ENCODE assay signal across 24 cellular contexts in the genomic region with DNA sequence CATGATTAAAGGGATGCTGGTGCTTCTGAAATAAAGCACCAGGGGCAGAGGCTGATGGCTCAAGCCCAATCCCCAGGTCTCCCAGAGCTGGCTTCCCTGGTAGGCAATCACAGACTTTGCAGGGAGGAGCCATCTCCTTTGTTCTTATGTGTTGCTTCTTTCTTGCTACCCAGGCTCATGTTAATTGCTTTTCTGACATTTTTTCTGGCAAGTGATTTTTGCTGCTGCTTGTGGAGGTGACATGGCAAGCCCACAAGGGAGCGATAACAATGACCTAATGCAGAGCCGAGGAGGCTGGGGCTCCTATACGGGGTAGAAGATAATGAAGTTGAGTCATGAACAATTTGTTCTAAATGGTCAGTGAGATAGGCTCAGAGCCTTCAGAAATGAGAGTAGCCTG. TPM values are rescaled to one million over a fixed set of nuclear protein-coding genes. Genes with fewer than 3 reads are reported as not detected.
DNase-seq lines count a peak whose midpoint lies in the region; ATAC-seq, FAIRE-seq and TF ChIP-seq lines count a peak whose summit lies in the region.
"Had no signal": no experiment of that assay in that cellular context is flagged by ENCODE, and none has a peak within 500 bp of the region (broad histone marks: within the 10 kb centered on the region; RNA-seq: fewer than 3 reads in every experiment).

No MANE protein-coding gene starts in this region.

- no peak overlapping the region; a peak in 1 of 4 replicates for H3K4me2 ChIP-seq in H1 (ENCODE audit: insufficient read depth in 1 of 2, low read depth in 2 of 2, low read length in 2 of 2)
- H3K4me2 ChIP-seq in mesenchymal stem cell (ENCODE audit: low read length, poor library complexity, severe bottlenecking) = no peak overlapping the region

- H3K36me3 ChIP-seq in H1 (ENCODE audit: control insufficient read depth in 2 of 4, insufficient read depth in 4 of 4, low read length in 3 of 4) (no peaks in the 10 kb centered on the region), mesenchymal stem cell (ENCODE audit: control insufficient read depth in 1 of 2, insufficient read depth in 2 of 2, low read depth in 1 of 2, low read length in 2 of 2) (no peaks in the 10 kb centered on the region)
- H3K36me3 ChIP-seq: cardiac muscle cell, right atrium auricular region, tibial artery had no signal

- WGBS in H1 (ENCODE audit: extremely low coverage in 1 of 2, insufficient coverage in 1 of 2, insufficient read length in 1 of 2, insufficient replicate concordance in 2 of 2, low coverage in 1 of 2, low lambda C conversion rate in 2 of 2, missing lambda C conversion rate in 1 of 2), 2 experiments = 91% methylated on average over 3 of the region's 3 CpGs; no CpG with 5 or more reads in 1 of the 2 experiments
- 40% methylated on average over 3 of the region's 3 CpGs for WGBS in mesenchymal stem cell

- no peak overlapping the region for H3K18ac ChIP-seq in H1 (ENCODE audit: extremely low read depth, low read length)
- peak overlapping the region in 1 of 2 experiments; percentile 18 for H3K18ac ChIP-seq in mesenchymal stem cell (ENCODE audit: low read depth in 1 of 2, low read length in 2 of 2)

- H3K14ac ChIP-seq in H1 (ENCODE audit: insufficient read length) (no peak overlapping the region), mesenchymal stem cell (ENCODE audit: low read length in 2 of 2) (no peak overlapping the region)

- TF ChIP-seq EP300 in H1 (IDR thresholded peaks at IDR 0.05; ENCODE audit: borderline replicate concordance in 1 of 2, low read depth in 2 of 2, low read length in 2 of 2) = no peak

- H3K4me3 ChIP-seq in H1 (ENCODE audit: extremely low read depth in 1 of 4, insufficient read depth in 2 of 4, low read depth in 3 of 4, low read length in 4 of 4) (no peak overlapping the region), mesenchymal stem cell (ENCODE audit: insufficient read depth in 1 of 2, low read depth in 1 of 2, low read length in 2 of 2) (no peak overlapping the region)
- H3K4me3 ChIP-seq: cardiac muscle cell, mucosa of descending colon, right atrium auricular region, tibial artery had no signal

- no peak overlapping the region for H4K5ac ChIP-seq in H1 (ENCODE audit: insufficient read length, low read depth, low read length)

- no peak overlapping the region for H4K8ac ChIP-seq in H1 (ENCODE audit: extremely low read depth, insufficient read depth, low read length)
- H4K8ac ChIP-seq in mesenchymal stem cell (ENCODE audit: low read length) = no peak overlapping the region

- H3K4ac ChIP-seq in H1 (replicated peaks; ENCODE audit: insufficient read length, low read depth, low read length) (no peak overlapping the region), mesenchymal stem cell (ENCODE audit: low read depth in 1 of 2, low read length in 2 of 2) (peak overlapping the region in 1 of 2 experiments; percentile 24)

- H3K9me3 ChIP-seq in T-helper 17 cell (ENCODE audit: control insufficient read depth, low read length, poor library complexity, severe bottlenecking) (no peaks in the 10 kb centered on the region), H1 (ENCODE audit: insufficient read depth in 2 of 2, low read depth in 1 of 2, low read length in 1 of 2) (no peaks in the 10 kb centered on the region), mesenchymal stem cell (ENCODE audit: control insufficient read depth, low read length) (no peaks in the 10 kb centered on the region)
- H3K9me3 ChIP-seq: mucosa of descending colon, right atrium auricular region, tibial artery had no signal

- no peak overlapping the region for H2BK120ac ChIP-seq in H1 (replicated peaks; ENCODE audit: low read depth, low read length)
- no peak overlapping the region for H2BK120ac ChIP-seq in mesenchymal stem cell (ENCODE audit: low read depth, low read length)

- in situ Hi-C loops in GM13977 (cut with MboI; ENCODE audit: low pct_unique_long_range_greater_than_20kb, low sequenced_read_pairs, unreplicated experiment) = loop anchor here (10.0 to 25.0 kb wide), 2 partner anchors 299 to 1001 kb away; no protein-coding TSS in a partner anchor

- H2AK5ac ChIP-seq in H1 (ENCODE audit: low read depth, low read length) (no peak overlapping the region), mesenchymal stem cell (ENCODE audit: low read length, severe bottlenecking) (no peak overlapping the region)

- H3K56ac ChIP-seq in H1 (replicated peaks; ENCODE audit: insufficient read length, low read depth, low read length) = no peak overlapping the region

- H4K91ac ChIP-seq in H1 (replicated peaks; ENCODE audit: insufficient read length, low read length) (no peak overlapping the region), mesenchymal stem cell (ENCODE audit: low read length) (no peak overlapping the region)

- H3K9ac ChIP-seq in H1 (replicated peaks in 1 of 4; ENCODE audit: extremely low read depth in 1 of 4, low read depth in 3 of 4, low read length in 3 of 4) (no peak overlapping the region), mesenchymal stem cell (ENCODE audit: low read length) (no peak overlapping the region)

- no peak for ATAC-seq in T-helper 17 cell
- ATAC-seq: mucosa of descending colon; stimulated activated memory B cell treated with anti-CD40 and anti-IgM and Interleukin-4, amounts not matched to agents 10 μg/mL and 1 μg/mL and 100 μg/mL, for 72 hours had no signal

- H3K27me3 ChIP-seq in H1 (replicated peaks in 1 of 4; ENCODE audit: control insufficient read depth in 3 of 4, extremely low read depth in 1 of 4, insufficient read depth in 3 of 4, low read length in 3 of 4) = peaks cover 0 to 7% (median 1%) of the 10 kb centered on the region in 4 experiments; a peak in 4 of 7 replicates
- H3K27me3 ChIP-seq in mesenchymal stem cell (ENCODE audit: control insufficient read depth in 1 of 2, insufficient read depth in 1 of 2, low read length in 2 of 2) = peaks cover 0 to 37% of the 10 kb centered on the region in 2 experiments
- H3K27me3 ChIP-seq: right atrium auricular region, tibial artery had no signal

- POLR2A ChIA-PET in H1 (lab: Charles Lee; ENCODE audit: partially characterized antibody) = interaction anchor here (1.6 kb wide), 1 partner anchor 59 kb away, joined by 3 read pairs; no protein-coding TSS in a partner anchor

- CTCF ChIA-PET in H1 (lab: Charles Lee; ENCODE audit: partially characterized antibody) = interaction anchor here (0.8 to 14.7 kb wide), 11 partner anchors 9 to 1004 kb away, joined by 3 to 257 read pairs (median 5); no protein-coding TSS in a partner anchor

- H2BK15ac ChIP-seq in H1 (ENCODE audit: low read length) = no peak overlapping the region
- no peak overlapping the region for H2BK15ac ChIP-seq in mesenchymal stem cell (ENCODE audit: low read depth, poor library complexity, severe bottlenecking)

- H2BK12ac ChIP-seq in H1 (ENCODE audit: low read depth, low read length) (no peak overlapping the region), mesenchymal stem cell (ENCODE audit: low read length in 2 of 2) (peak overlapping the region in 1 of 2 experiments; percentile 45)

- H3K27me3 Mint-ChIP-seq in T-helper 17 cell = peaks cover 7% of the 10 kb centered on the region
- H3K27me3 Mint-ChIP-seq: activated B cell treated with CpG ODN at 0.5 μM for 24 hours; CD4-positive, alpha-beta memory T cell had no signal

- no peak for FAIRE-seq in H1 (lab: Jason Lieb, UNC)

- H2BK20ac ChIP-seq in H1 (ENCODE audit: low read length) = no peak overlapping the region

- H2AFZ ChIP-seq in H1 (ENCODE audit: low read length) (peak overlapping the region; percentile 19; the same call in 1 of the 2 replicates), mesenchymal stem cell (ENCODE audit: low read depth, low read length) (peak overlapping the region; percentile 10)

- peaks cover 14% of the 10 kb centered on the region for H3K4me1 Mint-ChIP-seq in T-helper 17 cell

- no peaks in the 10 kb centered on the region for H3K79me2 ChIP-seq in H1 (ENCODE audit: control insufficient read depth in 1 of 2, insufficient read depth in 2 of 2, low read length in 2 of 2)

- H3K27ac ChIP-seq in H1 (ENCODE audit: low read depth, low read length) = no peak overlapping the region
- no peak overlapping the region for H3K27ac ChIP-seq in mesenchymal stem cell (ENCODE audit: low read length, poor library complexity, severe bottlenecking)
- H3K27ac ChIP-seq: cardiac muscle cell, right atrium auricular region, tibial artery had no signal

- peaks cover 0 to 5% (median 2%) of the 10 kb centered on the region in 4 experiments; a peak in 3 of 7 replicates for H3K4me1 ChIP-seq in H1 (replicated peaks in 1 of 4; ENCODE audit: control insufficient read depth in 3 of 4, insufficient read depth in 4 of 4, low read length in 3 of 4)
- H3K4me1 ChIP-seq in mesenchymal stem cell (ENCODE audit: control insufficient read depth, insufficient read depth, low read depth, low read length) = peaks cover 3% of the 10 kb centered on the region

- H3K4me3 Mint-ChIP-seq in T-helper 17 cell = no peak overlapping the region
- H3K4me3 Mint-ChIP-seq: activated B cell treated with CpG ODN at 0.5 μM for 24 hours; activated naive CD8-positive, alpha-beta T cell treated with anti-CD3 and anti-CD28 coated beads, Interleukin-2, amount 10 ng/mL, durations not matched to agents 7 days and 5 days; activated T-helper 1 cell treated with anti-CD3 and anti-CD28 coated beads, Interleukin-12 subunit alpha, Interleukin-12 subunit beta, Interleukin-2, Interleukin-4 antibody, amounts not matched to agents 30 ng/mL and 10 ng/mL and 1 ng/mL, durations not matched to agents 14 hours and 24 hours and 36 hours; CD4-positive, alpha-beta memory T cell; stimulated activated memory B cell treated with anti-CD40 and anti-IgM and Interleukin-4, amounts not matched to agents 10 μg/mL and 1 μg/mL and 100 μg/mL, for 72 hours had no signal

- TF ChIP-seq POLR2A in H1 (IDR thresholded peaks at IDR 0.05; ENCODE audit: control extremely low read depth in 1 of 2, low read depth in 2 of 2, low read length in 2 of 2) = no peak

- H3K23ac ChIP-seq in H1 (ENCODE audit: insufficient read length) = no peak overlapping the region
- no peak overlapping the region for H3K23ac ChIP-seq in mesenchymal stem cell (ENCODE audit: low read length in 2 of 2)

- H2BK5ac ChIP-seq in H1 (ENCODE audit: low read depth, low read length) (no peak overlapping the region), mesenchymal stem cell (ENCODE audit: low read depth, low read length, poor library complexity, severe bottlenecking) (no peak overlapping the region)

- H4K20me1 ChIP-seq in H1 (replicated peaks in 1 of 2; ENCODE audit: control insufficient read depth in 1 of 2, insufficient read depth in 2 of 2, low read length in 2 of 2) = no peaks in the 10 kb centered on the region

- TF ChIP-seq RAD21 in H1 (IDR thresholded peaks at IDR 0.05 in 1 of 2, conservative IDR thresholded peaks at IDR 0.05 in 1 of 2; ENCODE audit: low read depth in 2 of 2, low read length in 2 of 2) = no peak

- DNase-seq in ELR (ENCODE audit: low read depth) = peak; percentile 16
- no peak for DNase-seq in T-helper 17 cell
- DNase-seq in H1 (ENCODE audit: low read depth in 1 of 2, low spot score in 2 of 2) = no peak
- DNase-seq in mesenchymal stem cell = peak; percentile 52
- no peak for DNase-seq in DMS53 (lab: John Stamatoyannopoulos, UW)
- DNase-seq in Kasumi-1 (lab: John Stamatoyannopoulos, UW) = no peak
- no peak for DNase-seq in NCI-H187 treated with DMSO at 0.1 percent for 48 hours (lab: John Stamatoyannopoulos, UW)
- no peak for DNase-seq in GM13977 (ENCODE audit: low spot score)
- DNase-seq: activated B cell treated with CpG ODN at 0.5 μM for 24 hours; activated naive CD8-positive, alpha-beta T cell treated with anti-CD3 and anti-CD28 coated beads, Interleukin-2, amount 10 ng/mL, durations not matched to agents 7 days and 5 days; CD4-positive, alpha-beta memory T cell; DMS79; GOT3; mucosa of descending colon; NCI-H2029; nucleus accumbens; tibial artery had no signal

- no peaks in the 10 kb centered on the region for H3K79me1 ChIP-seq in H1 (ENCODE audit: low read depth, low read length)
- no peaks in the 10 kb centered on the region for H3K79me1 ChIP-seq in mesenchymal stem cell (replicated peaks; ENCODE audit: low read length, poor library complexity, severe bottlenecking)

- peaks cover 7% of the 10 kb centered on the region for H3K23me2 ChIP-seq in H1 (ENCODE audit: low read depth, low read length)

- no peaks in the 10 kb centered on the region for H3K36me3 Mint-ChIP-seq in T-helper 17 cell (ENCODE audit: low read depth)
- H3K36me3 Mint-ChIP-seq: activated naive CD8-positive, alpha-beta T cell treated with anti-CD3 and anti-CD28 coated beads, Interleukin-2, amount 10 ng/mL, durations not matched to agents 7 days and 5 days; stimulated activated memory B cell treated with anti-CD40 and anti-IgM and Interleukin-4, amounts not matched to agents 10 μg/mL and 1 μg/mL and 100 μg/mL, for 72 hours had no signal

- no peak for TF ChIP-seq CTCF in H1 (IDR thresholded peaks at IDR 0.05; ENCODE audit: control extremely low read depth in 1 of 3, insufficient read depth in 1 of 3, low read depth in 1 of 3, low read length in 3 of 3)
- no peak for TF ChIP-seq CTCF in GM13977 (IDR thresholded peaks at IDR 0.05; ENCODE audit: extremely low read depth, insufficient read depth, missing control alignments)

- H3K27ac Mint-ChIP-seq in T-helper 17 cell = peak overlapping the region; percentile 86
- H3K27ac Mint-ChIP-seq: activated B cell treated with CpG ODN at 0.5 μM for 24 hours; activated naive CD8-positive, alpha-beta T cell treated with anti-CD3 and anti-CD28 coated beads, Interleukin-2, amount 10 ng/mL, durations not matched to agents 7 days and 5 days; activated T-helper 1 cell treated with anti-CD3 and anti-CD28 coated beads, Interleukin-12 subunit alpha, Interleukin-12 subunit beta, Interleukin-2, Interleukin-4 antibody, amounts not matched to agents 30 ng/mL and 10 ng/mL and 1 ng/mL, durations not matched to agents 14 hours and 24 hours and 36 hours; stimulated activated memory B cell treated with anti-CD40 and anti-IgM and Interleukin-4, amounts not matched to agents 10 μg/mL and 1 μg/mL and 100 μg/mL, for 72 hours had no signal

RNA-seq across cellular contexts. Expression of a gene that starts 25.3 kb away (rescaled TPM):
- not detected for total RNA-seq in T-helper 17 cell
- not detected in 2 replicates for total RNA-seq in H1 (2021; fragmentation: NEBNext Ultra II Directional; extraction: Animal tissue kit (Norgen Biotek cat#: 25700))
- not detected in 2 replicates for polyA plus RNA-seq in H1 (2011; rRNA removed)
- polyA plus RNA-seq in H1 (2011; cell fraction: cytosol; rRNA removed) = not detected
- polyA plus RNA-seq in H1 (2011; cell fraction: nucleus; rRNA removed) = not detected
- not detected in 4 replicates for polyA plus RNA-seq in H1 (2012, experiment 1 of 2)
- not detected for polyA plus RNA-seq in H1 (2012, experiment 2 of 2)
- polyA plus RNA-seq in H1 (2013, experiment 1 of 2) = not detected
- not detected for polyA plus RNA-seq in H1 (2013, experiment 2 of 2)
- not detected in 2 replicates for polyA minus RNA-seq in H1 (2011; rRNA and poly(A)+ RNA removed)
- polyA minus RNA-seq in H1 (2011; cell fraction: cytosol; rRNA and poly(A)+ RNA removed) = not detected
- polyA minus RNA-seq in H1 (2011; cell fraction: nucleus; rRNA and poly(A)+ RNA removed) = not detected
- polyA plus RNA-seq in mesenchymal stem cell (2013, experiment 1 of 2) = not detected
- not detected for polyA plus RNA-seq in mesenchymal stem cell (2013, experiment 2 of 2)
- total RNA-seq: activated B cell treated with CpG ODN at 0.5 μM for 24 hours; activated CD8-positive, alpha-beta memory T cell treated with anti-CD3 and anti-CD28 coated beads for 36 hours; activated naive CD8-positive, alpha-beta T cell treated with anti-CD3 and anti-CD28 coated beads, Interleukin-2, amount 10 ng/mL, durations not matched to agents 7 days and 5 days; activated T-helper 1 cell treated with anti-CD3 and anti-CD28 coated beads, Interleukin-12 subunit alpha, Interleukin-12 subunit beta, Interleukin-2, Interleukin-4 antibody, amounts not matched to agents 30 ng/mL and 10 ng/mL and 1 ng/mL, durations not matched to agents 14 hours and 24 hours and 36 hours; cardiac muscle cell; CD4-positive, alpha-beta memory T cell; mucosa of descending colon; NCI-H460; right atrium auricular region had no signal
- polyA plus RNA-seq: AG04450; cardiac muscle cell; CD4-positive, alpha-beta memory T cell had no signal

RNA-seq across cellular contexts. Expression of a gene that starts 59.7 kb away (rescaled TPM):
- 10 to 100 TPM; 66.7 to 69.6 TPM for total RNA-seq in T-helper 17 cell
- 25.5 and 25.9 TPM in 2 replicates for total RNA-seq in H1 (2021; fragmentation: NEBNext Ultra II Directional; extraction: Animal tissue kit (Norgen Biotek cat#: 25700))
- 11.6 and 18.3 TPM in 2 replicates for polyA plus RNA-seq in H1 (2011; rRNA removed)
- polyA plus RNA-seq in H1 (2011; cell fraction: cytosol; rRNA removed) = 23.2 TPM
- polyA plus RNA-seq in H1 (2011; cell fraction: nucleus; rRNA removed) = 6.1 TPM
- polyA plus RNA-seq in H1 (2012, experiment 1 of 2) = 14.8 to 24.2 TPM (median 16.3 TPM) in 4 replicates
- 20.5 TPM for polyA plus RNA-seq in H1 (2012, experiment 2 of 2)
- polyA plus RNA-seq in H1 (2013, experiment 1 of 2) = 31.5 TPM
- 30.7 TPM for polyA plus RNA-seq in H1 (2013, experiment 2 of 2)
- 3.2 and 6.6 TPM in 2 replicates for polyA minus RNA-seq in H1 (2011; rRNA and poly(A)+ RNA removed)
- 9.0 TPM for polyA minus RNA-seq in H1 (2011; cell fraction: cytosol; rRNA and poly(A)+ RNA removed)
- polyA minus RNA-seq in H1 (2011; cell fraction: nucleus; rRNA and poly(A)+ RNA removed) = 15.9 TPM
- 76.4 TPM for polyA plus RNA-seq in mesenchymal stem cell (2013, experiment 1 of 2)
- 83.4 TPM for polyA plus RNA-seq in mesenchymal stem cell (2013, experiment 2 of 2)

Comparison
In these comparisons a context has a peak if more than half of its experiments do, and no peak if none do; other contexts are left out.
1. DNase-seq: peak in ELR (single experiment) and mesenchymal stem cell (single experiment); none in T-helper 17 cell (0 of 3), H1 (0 of 2), DMS53 (single experiment), Kasumi-1 (0 of 2), NCI-H187 treated with DMSO at 0.1 percent for 48 hours (single experiment) and GM13977 (single experiment).